In genomic region chr9:5186416-5187169, GRCh38 we compare ENCODE assay signal across 8 cellular contexts. TPM values are rescaled to one million over a fixed set of nuclear protein-coding genes. Genes with fewer than 3 reads are reported as not detected.
DNase-seq lines count a peak whose midpoint lies in the region; ATAC-seq and TF ChIP-seq lines count a peak whose summit lies in the region.

No MANE protein-coding gene starts in this region.

- H3K9me3 ChIP-seq in SK-N-SH (no peaks in the 10 kb centered on the region), smooth muscle cell (replicated peaks; ENCODE audit: low read depth) (no peaks in the 10 kb centered on the region)

- DNase-seq in GM10266 (ENCODE audit: extremely low spot score) = peak; percentile 74
- DNase-seq in LNCaP clone FGC (ENCODE audit: low read depth) = peak; percentile 69
- peak; percentile 68 for DNase-seq in SK-N-SH
- peak; percentile 71 for DNase-seq in amniotic epithelial cell (ENCODE audit: low read depth)
- no peak for DNase-seq in left ventricle myocardium superior
- DNase-seq in smooth muscle cell (lab: John Stamatoyannopoulos, UW; ENCODE audit: unreplicated experiment) = no peak

- H3K9ac ChIP-seq in SK-N-SH (no peak overlapping the region), smooth muscle cell (ENCODE audit: low read depth) (no peak overlapping the region)

- 31% methylated on average over 8 of the region's 8 CpGs for WGBS in SK-N-SH (ENCODE audit: low lambda C conversion rate)
- 36% methylated on average over 8 of the region's 8 CpGs for WGBS in smooth muscle cell (ENCODE audit: low lambda C conversion rate)

- TF ChIP-seq CTCF in GM10266 (IDR thresholded peaks at IDR 0.05; ENCODE audit: control insufficient read depth, insufficient read depth, low read depth, missing control alignments) (peak; percentile 56), LNCaP clone FGC (IDR thresholded peaks at IDR 0.05; ENCODE audit: control insufficient read depth, extremely low read depth, insufficient read depth) (peak; percentile 90), SK-N-SH (IDR thresholded peaks at IDR 0.05) (peak; percentile 81), smooth muscle cell (IDR thresholded peaks at IDR 0.05; ENCODE audit: borderline replicate concordance, insufficient read depth, poor library complexity, severe bottlenecking) (peak; percentile 65)

- H4K20me1 ChIP-seq in SK-N-SH (ENCODE audit: insufficient read depth) = no peaks in the 10 kb centered on the region
- no peaks in the 10 kb centered on the region for H4K20me1 ChIP-seq in smooth muscle cell (ENCODE audit: low read depth)

- H3K4me1 ChIP-seq in SK-N-SH (ENCODE audit: control insufficient read depth in 1 of 2, insufficient read depth in 2 of 2, low read depth in 1 of 2, low read length in 1 of 2) (peaks cover 0 to 5% of the 10 kb centered on the region in 2 experiments; a peak in 1 of 4 replicates), smooth muscle cell (ENCODE audit: low read depth) (no peaks in the 10 kb centered on the region)

- H2AFZ ChIP-seq in SK-N-SH (ENCODE audit: low read depth) (peak overlapping the region; percentile 34; the same call in 1 of the 2 replicates), smooth muscle cell (ENCODE audit: low read depth) (no peak overlapping the region)

- intact Hi-C loops in left ventricle myocardium superior (cut with micrococcal nuclease) = loop anchor here (5.0 to 10.0 kb wide), 2 partner anchors 258 to 416 kb away; no protein-coding TSS in a partner anchor

- H3F3A ChIP-seq in SK-N-SH (replicated peaks; ENCODE audit: insufficient read depth) (no peaks in the 10 kb centered on the region), smooth muscle cell (ENCODE audit: low read depth) (no peaks in the 10 kb centered on the region)

- H3K79me2 ChIP-seq in SK-N-SH (ENCODE audit: insufficient read depth) (no peaks in the 10 kb centered on the region), smooth muscle cell (ENCODE audit: low read depth) (no peaks in the 10 kb centered on the region)

- CTCF ChIA-PET in SK-N-SH (lab: Yijun Ruan, JAX) = interaction anchor here (0.5 to 2.6 kb wide), 66 partner anchors 9 to 1840 kb away, joined by 3 to 71 read pairs (median 4); partner anchors contain the start of genes CD274, INSL4, PLGRKT and SLC1A1

- H3K4me2 ChIP-seq in SK-N-SH (no peak overlapping the region), smooth muscle cell (no peak overlapping the region)

- H3K27me3 ChIP-seq in SK-N-SH (ENCODE audit: insufficient read depth) (no peaks in the 10 kb centered on the region), smooth muscle cell (ENCODE audit: low read depth) (no peaks in the 10 kb centered on the region)

- peak; percentile 71 for ATAC-seq in left ventricle myocardium superior
- no peak for ATAC-seq in GM19324 (IDR thresholded peaks at IDR 0.05; ENCODE audit: low FRiP score, unreplicated experiment)
- ATAC-seq in GM19397 (IDR thresholded peaks at IDR 0.05; ENCODE audit: unreplicated experiment) = no peak

- H3K4me3 ChIP-seq in LNCaP clone FGC (ENCODE audit: low read depth, low read length) (no peak overlapping the region), SK-N-SH (ENCODE audit: low read depth in 2 of 2, low read length in 1 of 2) (peak overlapping the region in 1 of 2 experiments; percentile 40; a peak in 1 of 4 replicates), smooth muscle cell (no peak overlapping the region)

- POLR2A ChIA-PET in SK-N-SH (lab: Yijun Ruan, JAX) = no interaction called here

- H3K9me2 ChIP-seq in SK-N-SH = no peaks in the 10 kb centered on the region

- H3K36me3 ChIP-seq in SK-N-SH (replicated peaks in 1 of 2; ENCODE audit: control insufficient read depth in 1 of 2, insufficient read depth in 2 of 2, low read length in 1 of 2) = no peaks in the 10 kb centered on the region
- no peaks in the 10 kb centered on the region for H3K36me3 ChIP-seq in smooth muscle cell (ENCODE audit: low read depth)

- no peak overlapping the region for H3K27ac ChIP-seq in SK-N-SH (ENCODE audit: low read depth in 2 of 2, low read length in 1 of 2)
- H3K27ac ChIP-seq in smooth muscle cell (ENCODE audit: low read depth) = no peak overlapping the region

- peak; percentile 93 for TF ChIP-seq RAD21 in SK-N-SH (IDR thresholded peaks at IDR 0.05; ENCODE audit: low read length)

- TF ChIP-seq EP300 in SK-N-SH (IDR thresholded peaks at IDR 0.05; ENCODE audit: borderline replicate concordance in 1 of 2, low read depth in 1 of 2, low read length in 1 of 2) = no peak

TF ChIP-seq in SK-N-SH, 30 proteins besides CTCF, POLR2A, EP300 and RAD21:
- TF ChIP-seq RCOR1 (IDR thresholded peaks at IDR 0.05; ENCODE audit: low read length) = 0 out of 2 replicates have a peak, but pooled peaks have one; percentile 10
- TF ChIP-seq SMC3 (IDR thresholded peaks at IDR 0.05; ENCODE audit: low read depth, low read length) = peak; percentile 97
- TF ChIP-seq GATA2 (CRISPR knock-in tag; IDR thresholded peaks at IDR 0.05) = peak; percentile 53; the same call in 1 of the 2 replicates
- TF ChIP-seq FOXM1 (IDR thresholded peaks at IDR 0.05; ENCODE audit: low read depth) = no peak
- TF ChIP-seq NFIC (IDR thresholded peaks at IDR 0.05; ENCODE audit: borderline replicate concordance) = no peak

RNA-seq across cellular contexts. Expression of gene INSL6, which starts 1.2 kb away (rescaled TPM):
- polyA plus RNA-seq in SK-N-SH (2012; rRNA removed) (not detected in 2 replicates), smooth muscle cell (0.15 TPM in 1 of 2 replicates, not detected in the other)
- not detected in 2 replicates for polyA plus RNA-seq in SK-N-SH (2012; cell fraction: cytosol; rRNA removed)
- not detected in 2 replicates for polyA plus RNA-seq in SK-N-SH (2012; cell fraction: nucleus; rRNA removed)
- total RNA-seq in left ventricle myocardium superior (not detected), smooth muscle cell (not detected in 2 replicates)

RNA-seq across cellular contexts. Expression of gene INSL4, which starts 44.6 kb away (rescaled TPM):
- polyA plus RNA-seq in SK-N-SH (2012; rRNA removed) (not detected in 2 replicates), smooth muscle cell (0.21 TPM in 1 of 2 replicates, not detected in the other)
- not detected in 2 replicates for polyA plus RNA-seq in SK-N-SH (2012; cell fraction: cytosol; rRNA removed)
- polyA plus RNA-seq in SK-N-SH (2012; cell fraction: nucleus; rRNA removed) = not detected in 2 replicates
- total RNA-seq in left ventricle myocardium superior (not detected), smooth muscle cell (0.18 TPM in 1 of 2 replicates, not detected in the other)

Comparison
In these comparisons a context has a peak if more than half of its experiments do, and no peak if none do; other contexts are left out.
1. DNase-seq: peak in GM10266 (single experiment), LNCaP clone FGC (single experiment), SK-N-SH (single experiment) and amniotic epithelial cell (single experiment); none in left ventricle myocardium superior (single experiment) and smooth muscle cell (single experiment).
2. Peak in every context shown above with its lines, with median percentiles within 50 percentile points of each other: CTCF ChIP-seq.